In the genomic region with DNA sequence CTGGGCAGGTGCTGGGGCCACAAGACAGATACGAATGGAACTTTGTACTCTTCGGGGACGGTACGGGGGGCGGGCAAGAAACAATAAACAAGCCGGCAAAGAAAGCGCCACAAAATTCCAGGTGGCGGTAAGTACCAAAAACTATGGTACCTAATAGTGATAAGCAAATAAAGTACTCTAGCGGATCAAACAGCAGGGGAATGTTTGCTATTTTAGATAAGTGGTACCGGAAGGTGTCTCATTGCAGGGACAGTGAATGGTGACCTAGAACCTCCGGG, we compare ENCODE assay signal across 8 cellular contexts. TPM values are rescaled to one million over a fixed set of nuclear protein-coding genes. Genes with fewer than 3 reads are reported as not detected.
A peak's percentile ranks its signal among the peaks of the same experiment; 100 is the strongest.
DNase-seq lines count a peak whose midpoint lies in the region; ATAC-seq and TF ChIP-seq lines count a peak whose summit lies in the region.

No MANE protein-coding gene starts in this region.

- CTCF ChIA-PET in CD4-positive, alpha-beta memory T cell (lab: Charles Lee; ENCODE audit: partially characterized antibody), result interaction anchor here (0.8 to 9.0 kb wide), 12 partner anchors 11 to 262 kb away, joined by 3 to 152 read pairs (median 3); partner anchors contain the start of gene NQO2

- ATAC-seq in GM21825 (IDR thresholded peaks at IDR 0.05; ENCODE audit: unreplicated experiment), result no peak

- peak overlapping the region in 1 of 2 donors; percentile 61 for H3K4me3 ChIP-seq in CD4-positive, alpha-beta memory T cell (ENCODE audit: low read length in 2 of 2)
- H3K4me3 ChIP-seq in NT2/D1 (ENCODE audit: insufficient read length, low read depth) (peak overlapping the region; percentile 75), neutrophil (ENCODE audit: low read depth in 1 of 2, low read length in 1 of 2) (peak overlapping the region; percentile 78 to 80)

- no peaks in the 10 kb centered on the region for H3K9me3 Mint-ChIP-seq in CD4-positive, alpha-beta memory T cell
- no peaks in the 10 kb centered on the region for H3K9me3 Mint-ChIP-seq in endothelial cell (ENCODE audit: unreplicated experiment)

- H3K4me1 Mint-ChIP-seq in CD4-positive, alpha-beta memory T cell, result peaks cover 6 to 32% (median 16%) of the 10 kb centered on the region in 4 donors
- peaks cover 19% of the 10 kb centered on the region for H3K4me1 Mint-ChIP-seq in endothelial cell (ENCODE audit: unreplicated experiment)

- H3K9ac ChIP-seq in NT2/D1 (ENCODE audit: insufficient read length, low read depth), result peak overlapping the region; percentile 85

- intact Hi-C loops in CD4-positive, alpha-beta memory T cell (cut with micrococcal nuclease), result loop anchor here (1.0 kb wide), 2 partner anchors 30 to 54 kb away; partner anchors contain the start of gene NQO2
- intact Hi-C loops in posterior vena cava (cut with DNase I), result loop anchor here in 1 of 2 donors (10.0 kb wide), 1 partner anchor 208 kb away; the partner anchor contains the start of gene SERPINB1

- peak overlapping the region; percentile 63 to 80 (median 66) for H3K27ac Mint-ChIP-seq in CD4-positive, alpha-beta memory T cell
- peak overlapping the region; percentile 78 for H3K27ac Mint-ChIP-seq in endothelial cell (ENCODE audit: unreplicated experiment)

- no peaks in the 10 kb centered on the region for H3K36me3 Mint-ChIP-seq in CD4-positive, alpha-beta memory T cell
- H3K36me3 Mint-ChIP-seq in endothelial cell (ENCODE audit: low read depth, unreplicated experiment), result peaks cover 4% of the 10 kb centered on the region

- no peaks in the 10 kb centered on the region for H3K27me3 ChIP-seq in CD4-positive, alpha-beta memory T cell (ENCODE audit: insufficient read depth, low read length)
- H3K27me3 ChIP-seq in NT2/D1 (ENCODE audit: insufficient read depth, insufficient read length) (peaks cover 3% of the 10 kb centered on the region), neutrophil (no peaks in the 10 kb centered on the region)

- DNase-seq in CD4-positive, alpha-beta memory T cell, result no peak
- DNase-seq in NT2/D1 (ENCODE audit: low read depth, low spot score) (no peak), endothelial cell (ENCODE audit: low spot score) (no peak), nucleus accumbens (lab: John Stamatoyannopoulos, UW) (no peak), posterior vena cava (ENCODE audit: low spot score) (no peak), NCI-H2171 treated with DMSO at 0.1 percent for 48 hours (lab: John Stamatoyannopoulos, UW) (no peak)

- H3K36me3 ChIP-seq in CD4-positive, alpha-beta memory T cell (ENCODE audit: insufficient read depth, low read length), result no peaks in the 10 kb centered on the region
- H3K36me3 ChIP-seq in NT2/D1 (ENCODE audit: insufficient read depth, insufficient read length, low read length) (no peaks in the 10 kb centered on the region), neutrophil (no peaks in the 10 kb centered on the region)

- TF ChIP-seq CTCF in endothelial cell (IDR thresholded peaks at IDR 0.05; ENCODE audit: unreplicated experiment) (no peak), neutrophil (IDR thresholded peaks at IDR 0.05) (no peak)

- H3K9me3 ChIP-seq in CD4-positive, alpha-beta memory T cell (ENCODE audit: control insufficient read depth in 1 of 2, low read length in 2 of 2), result no peaks in the 10 kb centered on the region
- H3K9me3 ChIP-seq in NT2/D1 (ENCODE audit: insufficient read depth, low read length), result no peaks in the 10 kb centered on the region
- no peaks in the 10 kb centered on the region for H3K9me3 ChIP-seq in neutrophil

- peak overlapping the region; percentile 44 for H3K27ac ChIP-seq in CD4-positive, alpha-beta memory T cell (ENCODE audit: low read depth, low read length)
- peak overlapping the region; percentile 73 for H3K27ac ChIP-seq in neutrophil

- POLR2A ChIA-PET in CD4-positive, alpha-beta memory T cell (lab: Charles Lee; ENCODE audit: partially characterized antibody), result interaction anchor here (0.9 to 6.3 kb wide), 18 partner anchors 11 to 287 kb away, joined by 3 to 83 read pairs (median 5); partner anchors contain the start of genes NQO2, RIPK1 and SERPINB1

- no peaks in the 10 kb centered on the region for H3K27me3 Mint-ChIP-seq in CD4-positive, alpha-beta memory T cell
- peaks cover 7% of the 10 kb centered on the region for H3K27me3 Mint-ChIP-seq in endothelial cell (ENCODE audit: unreplicated experiment)

- H3K4me1 ChIP-seq in CD4-positive, alpha-beta memory T cell (ENCODE audit: insufficient read depth, low read length), result peaks cover 13% of the 10 kb centered on the region
- H3K4me1 ChIP-seq in NT2/D1 (ENCODE audit: insufficient read depth, insufficient read length) (peaks cover 2% of the 10 kb centered on the region), neutrophil (ENCODE audit: control insufficient read depth in 1 of 2, insufficient read depth in 1 of 2, low read depth in 1 of 2, low read length in 1 of 2) (peaks cover 27 to 30% of the 10 kb centered on the region in 2 experiments)

- H3K4me3 Mint-ChIP-seq in CD4-positive, alpha-beta memory T cell, result peak overlapping the region; percentile 68 to 86 (median 80)
- peak overlapping the region; percentile 88 for H3K4me3 Mint-ChIP-seq in endothelial cell (ENCODE audit: unreplicated experiment)

RNA-seq across cellular contexts. Expression of gene RIPK1, which starts 15.1 kb away (rescaled TPM):
- 10 to 100 TPM; 38.7 to 39.0 TPM for total RNA-seq in CD4-positive, alpha-beta memory T cell
- 10 to 100 TPM; 13.1 to 31.0 TPM for polyA plus RNA-seq in CD4-positive, alpha-beta memory T cell
- total RNA-seq in endothelial cell (ENCODE audit: unreplicated experiment) (34.7 TPM), posterior vena cava (10 to 100 TPM; 19.9 to 20.3 TPM)

RNA-seq across cellular contexts. Expression of gene NQO2, which starts 53.5 kb away (rescaled TPM):
- 10 to 100 TPM; 34.2 to 36.6 TPM for total RNA-seq in CD4-positive, alpha-beta memory T cell
- 10 to 100 TPM; 49.1 to 53.1 TPM for polyA plus RNA-seq in CD4-positive, alpha-beta memory T cell
- total RNA-seq in endothelial cell (ENCODE audit: unreplicated experiment) (58.8 TPM), posterior vena cava (10 to 100 TPM; 27.7 to 42.4 TPM)
